20 cellular contexts compared by ENCODE assay signal in genomic region chr19:33060586-33060985, GRCh38.
"Had no signal": no experiment of that assay in that cellular context is flagged by ENCODE, and none has a peak within 500 bp of the region (broad histone marks: within the 10 kb centered on the region; RNA-seq: fewer than 3 reads in every experiment).

No MANE protein-coding gene starts in this region.

- H3K9me3 ChIP-seq: esophagus squamous epithelium, gastroesophageal sphincter, spleen, thoracic aorta, upper lobe of left lung had no signal

- DNase-seq: activated CD4-positive, alpha-beta memory T cell treated with anti-CD3 and anti-CD28 coated beads for 36 hours; activated CD4-positive, alpha-beta T cell treated with anti-CD3 and anti-CD28 coated beads for 4 hours; activated CD4-positive, CD25-positive, alpha-beta regulatory T cell; activated naive CD4-positive, alpha-beta T cell treated with Interleukin-2 at 50 U/mL for 16 hours; activated T-cell treated with anti-CD3 and anti-CD28 coated beads, Interleukin-2, amount 50 U/mL, for 48 hours; amygdala; cerebellar nuclear complex; esophagus squamous epithelium; head of caudate nucleus; hypothalamus; spleen; stimulated activated CD4-positive, alpha-beta T cell treated with anti-CD3 and anti-CD28 coated beads, Interleukin-4, amount 100 ng/mL, for 1 hour; stimulated activated naive CD4-positive, alpha-beta T cell treated with Interleukin-2 at 50 U/mL for 16 hours; T-helper 1 cell; T-helper 9 cell; upper lobe of left lung had no signal

- H3K9me3 Mint-ChIP-seq: activated CD4-positive, alpha-beta memory T cell treated with anti-CD3 and anti-CD28 coated beads for 36 hours had no signal

- FAIRE-seq: islet of Langerhans had no signal

- H3K27ac Mint-ChIP-seq: activated CD4-positive, alpha-beta memory T cell treated with anti-CD3 and anti-CD28 coated beads for 36 hours had no signal

- H3K36me3 ChIP-seq: esophagus squamous epithelium, gastroesophageal sphincter, spleen, thoracic aorta, upper lobe of left lung had no signal

- H3K4me3 Mint-ChIP-seq: activated CD4-positive, alpha-beta memory T cell treated with anti-CD3 and anti-CD28 coated beads for 36 hours had no signal

- H3K27ac ChIP-seq: coronary artery, esophagus squamous epithelium, gastroesophageal sphincter, spleen, thoracic aorta, upper lobe of left lung had no signal

- H3K4me3 ChIP-seq: coronary artery, esophagus squamous epithelium, gastroesophageal sphincter, spleen, thoracic aorta, upper lobe of left lung had no signal

- H3K36me3 Mint-ChIP-seq: activated CD4-positive, alpha-beta memory T cell treated with anti-CD3 and anti-CD28 coated beads for 36 hours had no signal
